ENCODE assay signal across 8 cellular contexts in genomic region chrX:318068-318738, GRCh38. TPM values are rescaled to one million over a fixed set of nuclear protein-coding genes. Genes with fewer than 3 reads are reported as not detected.
A peak's percentile ranks its signal among the peaks of the same experiment; 100 is the strongest.
DNase-seq lines count a peak whose midpoint lies in the region; ATAC-seq, FAIRE-seq and TF ChIP-seq lines count a peak whose summit lies in the region.

No MANE protein-coding gene starts in this region.

- no peaks in the 10 kb centered on the region for H3K27me3 Mint-ChIP-seq in astrocyte (ENCODE audit: low read depth, unreplicated experiment)

- H3K4me3 Mint-ChIP-seq in astrocyte (ENCODE audit: unreplicated experiment): peak overlapping the region; percentile 92

- H3K79me2 ChIP-seq in astrocyte (ENCODE audit: insufficient read depth, low read length): peaks cover 31% of the 10 kb centered on the region

- H3K4me2 ChIP-seq in astrocyte (ENCODE audit: low read length): peak overlapping the region; percentile 87

- ATAC-seq in HG02798 (IDR thresholded peaks at IDR 0.05; ENCODE audit: poor library complexity, unreplicated experiment): peak; percentile 64

- H3K4me3 ChIP-seq in astrocyte (ENCODE audit: insufficient read depth, low read depth, low read length) (peak overlapping the region; percentile 73), skin epidermis (peak overlapping the region; percentile 69 to 94 (median 87))

- H3K36me3 ChIP-seq in astrocyte (ENCODE audit: insufficient read depth, low read length): peaks cover 3% of the 10 kb centered on the region

- FAIRE-seq in GM12892 (lab: Jason Lieb, UNC): no peak
- no peak for FAIRE-seq in astrocyte (lab: Jason Lieb, UNC)

- no peaks in the 10 kb centered on the region for H3K9me3 Mint-ChIP-seq in astrocyte (ENCODE audit: unreplicated experiment)

- H3K4me1 ChIP-seq in astrocyte (ENCODE audit: insufficient read depth, low read length): peaks cover 7% of the 10 kb centered on the region

- peak overlapping the region; percentile 93 for H3K27ac ChIP-seq in astrocyte (ENCODE audit: low read depth, low read length)
- H3K27ac ChIP-seq in skin epidermis: peak overlapping the region; percentile 66 to 99 (median 94)

- peaks cover 2% of the 10 kb centered on the region for H3K4me1 Mint-ChIP-seq in astrocyte (ENCODE audit: low read depth, unreplicated experiment)

- peaks cover 9% of the 10 kb centered on the region for H3K36me3 Mint-ChIP-seq in astrocyte (ENCODE audit: low read depth, unreplicated experiment)

- H2AFZ ChIP-seq in astrocyte (ENCODE audit: low read depth, low read length): peak overlapping the region; percentile 87

- DNase-seq in GM12892 (ENCODE audit: insufficient read length) (peak; percentile 85), RPMI8226 (peak; percentile 100), astrocyte (ENCODE audit: low read depth) (peak; percentile 94), iPS DF 4.7 (ENCODE audit: extremely low read depth, low spot score) (peak; percentile 92), GF-D8 (lab: John Stamatoyannopoulos, UW) (no peak), NCI-H446 treated with DMSO at 0.1 percent for 48 hours (lab: John Stamatoyannopoulos, UW) (no peak)

- H3K27me3 ChIP-seq in astrocyte (ENCODE audit: insufficient read depth, low read length): no peaks in the 10 kb centered on the region

- H4K20me1 ChIP-seq in astrocyte (ENCODE audit: insufficient read depth, low read length): peaks cover 23% of the 10 kb centered on the region

- H3K27ac Mint-ChIP-seq in astrocyte (ENCODE audit: unreplicated experiment): peak overlapping the region; percentile 97

- no peaks in the 10 kb centered on the region for H3K9me3 ChIP-seq in astrocyte (ENCODE audit: insufficient read depth, low read depth, low read length)

- H3K9ac ChIP-seq in astrocyte (ENCODE audit: low read length): peak overlapping the region; percentile 95

- peak; percentile 91 for TF ChIP-seq POLR2A in GM12892 (IDR thresholded peaks at IDR 0.05; ENCODE audit: low read depth, low read length)

- TF ChIP-seq CTCF in astrocyte (IDR thresholded peaks at IDR 0.05; ENCODE audit: insufficient read depth, low read depth, low read length): no peak

RNA-seq across cellular contexts. Expression of gene GTPBP6, which starts 0.4 kb away (rescaled TPM):
- polyA plus RNA-seq in GM12892 (2012; ENCODE audit: missing spikeins): 13.4 TPM
- 27.9 and 30.5 TPM in 2 replicates for total RNA-seq in astrocyte

RNA-seq across cellular contexts. Expression of gene PLCXD1, which starts 37.0 kb away (rescaled TPM):
- polyA plus RNA-seq in GM12892 (2012; ENCODE audit: missing spikeins): 22.1 TPM
- 20.3 and 25.9 TPM in 2 replicates for total RNA-seq in astrocyte

Comparison
In these comparisons a context has a peak if more than half of its experiments do, and no peak if none do; other contexts are left out.
1. DNase-seq: peak in GM12892 (single experiment), RPMI8226 (single experiment), astrocyte (single experiment) and iPS DF 4.7 (single experiment); none in GF-D8 (single experiment) and NCI-H446 treated with DMSO at 0.1 percent for 48 hours (single experiment).